16 cellular contexts compared by ENCODE assay signal in genomic region chr9:87673446-87674109, GRCh38. TPM values are rescaled to one million over a fixed set of nuclear protein-coding genes. Genes with fewer than 3 reads are reported as not detected.
DNase-seq lines count a peak whose midpoint lies in the region; ATAC-seq and TF ChIP-seq lines count a peak whose summit lies in the region.
"Had no signal": no experiment of that assay in that cellular context is flagged by ENCODE, and none has a peak within 500 bp of the region (broad histone marks: within the 10 kb centered on the region; RNA-seq: fewer than 3 reads in every experiment).

No MANE protein-coding gene starts in this region.

- peak overlapping the region; percentile 23 for H3K27ac Mint-ChIP-seq in osteocyte (ENCODE audit: unreplicated experiment)
- H3K27ac Mint-ChIP-seq: CD4-positive, alpha-beta T cell; GM23338 had no signal

- peaks cover 48% of the 10 kb centered on the region for H3K36me3 Mint-ChIP-seq in osteocyte (ENCODE audit: unreplicated experiment)

- no peak for TF ChIP-seq CTCF in right atrium auricular region (IDR thresholded peaks at IDR 0.05)
- no peak for TF ChIP-seq CTCF in left ventricle myocardium inferior (IDR thresholded peaks at IDR 0.05; ENCODE audit: borderline replicate concordance)
- TF ChIP-seq CTCF in esophagus muscularis mucosa (IDR thresholded peaks at IDR 0.05): no peak
- TF ChIP-seq CTCF in osteocyte (IDR thresholded peaks at IDR 0.05): no peak

- H3K4me3 ChIP-seq in right atrium auricular region (no peak overlapping the region), left ventricle myocardium inferior (no peak overlapping the region), esophagus muscularis mucosa (no peak overlapping the region)
- H3K4me3 ChIP-seq: GM23338 had no signal

- H3K27ac ChIP-seq in right atrium auricular region: no peak overlapping the region
- H3K27ac ChIP-seq in left ventricle myocardium inferior (replicated peaks): no peak overlapping the region
- H3K27ac ChIP-seq in esophagus muscularis mucosa (replicated peaks in 1 of 4): no peak overlapping the region

- TF ChIP-seq POLR2A in esophagus muscularis mucosa (IDR thresholded peaks at IDR 0.05; ENCODE audit: low read depth): no peak

- H3K4me1 Mint-ChIP-seq in osteocyte (ENCODE audit: unreplicated experiment): peaks cover 2% of the 10 kb centered on the region

- H3K4me1 ChIP-seq in right atrium auricular region (peaks cover 0 to 12% of the 10 kb centered on the region in 2 donors), left ventricle myocardium inferior (peaks cover 6% of the 10 kb centered on the region), esophagus muscularis mucosa (peaks cover 4 to 32% (median 29%) of the 10 kb centered on the region in 4 donors)

- DNase-seq in right atrium auricular region (ENCODE audit: low spot score) (peak; percentile 55), left ventricle myocardium inferior (no peak), esophagus muscularis mucosa (ENCODE audit: extremely low spot score) (peak; percentile 75), osteocyte (ENCODE audit: extremely low spot score, unreplicated experiment) (no peak), A172 (ENCODE audit: low spot score) (no peak)
- no peak for DNase-seq in activated T-cell treated with anti-CD3 and anti-CD28 coated beads, Interleukin-2, amount 50 U/mL, for 1 hour
- DNase-seq: CD4-positive, alpha-beta T cell; GF-D8; NCI-H1105 treated with DMSO at 0.1 percent for 48 hours; NCI-H1694 treated with DMSO at 0.1 percent for 48 hours; NCI-H510A; NCI-H774 had no signal

- no peaks in the 10 kb centered on the region for H3K36me3 ChIP-seq in right atrium auricular region
- no peaks in the 10 kb centered on the region for H3K36me3 ChIP-seq in left ventricle myocardium inferior
- peaks cover 0 to 39% (median 11%) of the 10 kb centered on the region in 4 donors for H3K36me3 ChIP-seq in esophagus muscularis mucosa

- H3K9me3 Mint-ChIP-seq in osteocyte (ENCODE audit: unreplicated experiment): no peaks in the 10 kb centered on the region
- H3K9me3 Mint-ChIP-seq: CD4-positive, alpha-beta T cell; GM23338 had no signal

- H3K9me3 ChIP-seq in right atrium auricular region (no peaks in the 10 kb centered on the region), left ventricle myocardium inferior (replicated peaks) (no peaks in the 10 kb centered on the region), esophagus muscularis mucosa (no peaks in the 10 kb centered on the region)

- intact Hi-C loops in left ventricle myocardium inferior (cut with micrococcal nuclease) (no loop called here), esophagus muscularis mucosa (cut with DNase I) (no loop called here)

- ATAC-seq in GM19452 (IDR thresholded peaks at IDR 0.05; ENCODE audit: unreplicated experiment): no peak
- ATAC-seq: GM23338, Right ventricle myocardium inferior had no signal

- H3K4me3 Mint-ChIP-seq in osteocyte (ENCODE audit: unreplicated experiment): no peak overlapping the region
- H3K4me3 Mint-ChIP-seq: CD4-positive, alpha-beta T cell; GM23338 had no signal

- H3K27me3 Mint-ChIP-seq in osteocyte (ENCODE audit: unreplicated experiment): no peaks in the 10 kb centered on the region
- H3K27me3 Mint-ChIP-seq: CD4-positive, alpha-beta T cell had no signal

- TF ChIP-seq EP300 in esophagus muscularis mucosa (IDR thresholded peaks at IDR 0.05): no peak

- H3K27me3 ChIP-seq in right atrium auricular region: no peaks in the 10 kb centered on the region
- H3K27me3 ChIP-seq in left ventricle myocardium inferior (ENCODE audit: low read depth): no peaks in the 10 kb centered on the region
- H3K27me3 ChIP-seq in esophagus muscularis mucosa: no peaks in the 10 kb centered on the region

- WGBS in esophagus muscularis mucosa: 88% methylated on average over 6 of the region's 9 CpGs

RNA-seq across cellular contexts. Expression of gene CTSL, which starts 52.3 kb away (rescaled TPM):
- 100 to 1,000 TPM; 122 to 169 TPM for total RNA-seq in right atrium auricular region
- 116 TPM for total RNA-seq in left ventricle myocardium inferior
- 100 to 1,000 TPM in 1 of 4 donors, 10 to 100 TPM in 3; 71.4 to 387 (median 94.5) TPM for total RNA-seq in esophagus muscularis mucosa
- total RNA-seq in osteocyte: 264 and 277 TPM in 2 replicates
- total RNA-seq in A172 (2014; rRNA removed; shearing (Covaris generic)): 318 and 350 TPM in 2 replicates
- total RNA-seq: OCI-LY7 had no signal

Comparison
In these comparisons a context has a peak if more than half of its experiments do, and no peak if none do; other contexts are left out.
1. DNase-seq: peak in right atrium auricular region (single experiment) and esophagus muscularis mucosa (single experiment); none in left ventricle myocardium inferior (single experiment), osteocyte (single experiment), A172 (single experiment) and activated T-cell treated with anti-CD3 and anti-CD28 coated beads, Interleukin-2, amount 50 U/mL, for 1 hour (single experiment).